ENCODE assay signal across 9 cellular contexts in the genomic region with DNA sequence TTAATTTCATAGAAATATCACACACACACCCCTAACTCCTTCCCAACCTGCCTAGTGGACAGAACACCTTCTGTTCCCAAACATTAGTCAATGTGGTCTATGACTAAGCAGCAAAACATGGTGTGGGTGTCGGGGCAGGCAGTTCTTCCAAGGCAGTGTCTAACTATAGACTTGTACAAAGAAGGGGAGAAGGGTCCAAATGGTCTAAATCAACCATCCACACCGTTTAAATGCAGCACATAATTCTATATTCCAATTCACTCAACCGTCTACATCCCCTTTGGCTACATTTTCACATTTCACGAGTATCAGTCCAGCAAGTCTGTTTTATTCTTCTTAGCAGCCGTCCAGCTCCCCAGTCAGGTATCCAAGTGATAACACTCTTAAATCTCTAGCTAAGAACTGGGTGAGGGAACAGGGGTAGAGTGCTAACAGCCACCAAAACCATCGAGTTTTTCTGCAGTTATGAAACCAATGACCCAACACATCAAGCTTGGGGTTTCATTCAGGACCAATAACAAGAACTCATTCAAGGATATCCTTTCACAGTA. TPM values are rescaled to one million over a fixed set of nuclear protein-coding genes. Genes with fewer than 3 reads are reported as not detected.
DNase-seq lines count a peak whose midpoint lies in the region; ATAC-seq and TF ChIP-seq lines count a peak whose summit lies in the region.
"Had no signal": no experiment of that assay in that cellular context is flagged by ENCODE, and none has a peak within 500 bp of the region (broad histone marks: within the 10 kb centered on the region; RNA-seq: fewer than 3 reads in every experiment).

No MANE protein-coding gene starts in this region.

- no peaks in the 10 kb centered on the region for H3K36me3 ChIP-seq in heart right ventricle
- no peaks in the 10 kb centered on the region for H3K36me3 ChIP-seq in adrenal gland (replicated peaks in 1 of 2)
- no peaks in the 10 kb centered on the region for H3K36me3 ChIP-seq in kidney epithelial cell (ENCODE audit: control insufficient read depth, insufficient read depth, low read length)
- no peaks in the 10 kb centered on the region for H3K36me3 ChIP-seq in aorta (ENCODE audit: control insufficient read depth in 1 of 2, insufficient read depth in 2 of 2, low read length in 1 of 2)
- H3K36me3 ChIP-seq in A673 (ENCODE audit: insufficient read depth, low read length, poor library complexity, severe bottlenecking), result no peaks in the 10 kb centered on the region

- ATAC-seq in heart right ventricle (peak in 5 of 8 donors; percentile 34 to 64 (median 54)), left ventricle myocardium superior (no peak), aorta (ENCODE audit: low FRiP score) (no peak)

- H3K4me3 ChIP-seq in heart right ventricle (peak overlapping the region; percentile 11 to 81 (median 68)), adrenal gland (peak overlapping the region in 2 of 4 donors; percentile 50 to 73), kidney epithelial cell (ENCODE audit: low read depth, low read length) (peak overlapping the region; percentile 80), aorta (ENCODE audit: low read length in 2 of 2) (peak overlapping the region; percentile 57 to 71), A673 (ENCODE audit: low read depth, low read length, poor library complexity, severe bottlenecking) (no peak overlapping the region)

- intact Hi-C loops in heart right ventricle (cut with DNase I) (loop anchor here in 7 of 10 donors (5.0 to 10.0 kb wide), 7 partner anchors 36 to 208 kb away; no protein-coding TSS in a partner anchor), left ventricle myocardium superior (cut with micrococcal nuclease) (no loop called here), adrenal gland (cut with DNase I) (no loop called here), aorta (cut with DNase I) (loop anchor here in 1 of 2 donors (10.0 kb wide), 4 partner anchors 48 to 228 kb away; no protein-coding TSS in a partner anchor), A673 (cut with micrococcal nuclease; ENCODE audit: unreplicated experiment) (no loop called here)

- TF ChIP-seq POLR2A in adrenal gland (IDR thresholded peaks at IDR 0.05), result peak in 1 of 2 donors; percentile 40

- no TSS peak for BruUV-seq in A673 (replicated peaks; lab: Mats Ljungman, UMichigan)

- H3K27ac ChIP-seq in heart right ventricle, result peak overlapping the region in 9 of 10 donors; percentile 81 to 98 (median 93)
- H3K27ac ChIP-seq in adrenal gland, result peak overlapping the region in 3 of 5 donors; percentile 69 to 91 (median 88)
- peak overlapping the region in 1 of 2 donors; percentile 45 for H3K27ac ChIP-seq in aorta (ENCODE audit: low read depth in 1 of 2, low read length in 2 of 2)
- no peak overlapping the region for H3K27ac ChIP-seq in A673 (ENCODE audit: low read depth, low read length, poor library complexity, severe bottlenecking)

- CTCF ChIA-PET in A673 (lab: Charles Lee), result no interaction called here

- DNase-seq in heart right ventricle, result no peak
- DNase-seq in left ventricle myocardium superior, result no peak
- DNase-seq in adrenal gland, result peak in 6 of 7 donors; percentile 29 to 72 (median 52)
- peak; percentile 77 for DNase-seq in kidney epithelial cell (ENCODE audit: low read depth)
- no peak for DNase-seq in aorta
- no peak for DNase-seq in NCI-H187 treated with DMSO at 0.1 percent for 48 hours (lab: John Stamatoyannopoulos, UW)
- no peak for DNase-seq in SIG-M5 treated with dmso at 0.1 percent for 504 hours (lab: John Stamatoyannopoulos, UW; ENCODE audit: unreplicated experiment)
- no peak for DNase-seq in A673 (ENCODE audit: low spot score)
- DNase-seq: COR-L47 had no signal

- H3K4me1 ChIP-seq in heart right ventricle (peaks cover 7 to 79% (median 54%) of the 10 kb centered on the region in 9 donors), adrenal gland (replicated peaks in 1 of 2) (peaks cover 24 to 58% of the 10 kb centered on the region in 2 donors), aorta (ENCODE audit: control insufficient read depth in 1 of 2, insufficient read depth in 2 of 2, low read length in 2 of 2) (no peaks in the 10 kb centered on the region), A673 (ENCODE audit: insufficient read depth, low read length, poor library complexity, severe bottlenecking) (peaks cover 25% of the 10 kb centered on the region)

- 7 to 15% methylated on average over 6 of the region's 6 CpGs for WGBS in heart right ventricle, 2 donors
- WGBS in adrenal gland, 4 donors, result 4 to 17% (median 14%) methylated on average over 6 of the region's 6 CpGs
- 13 to 14% methylated on average over 6 of the region's 6 CpGs for WGBS in aorta, 2 donors

- H3K27me3 ChIP-seq in heart right ventricle (peaks cover 0 to 33% (median 0%) of the 10 kb centered on the region in 7 donors), adrenal gland (no peaks in the 10 kb centered on the region), kidney epithelial cell (ENCODE audit: control insufficient read depth, insufficient read depth, low read length) (no peaks in the 10 kb centered on the region), aorta (ENCODE audit: control insufficient read depth in 1 of 2, insufficient read depth in 2 of 2, low read length in 1 of 2) (no peaks in the 10 kb centered on the region), A673 (replicated peaks; ENCODE audit: insufficient read depth, low read depth, low read length, poor library complexity) (peaks cover 3% of the 10 kb centered on the region)

- no peak for TF ChIP-seq CTCF in heart right ventricle (IDR thresholded peaks at IDR 0.05)
- no peak for TF ChIP-seq CTCF in adrenal gland (IDR thresholded peaks at IDR 0.05)
- no peak for TF ChIP-seq CTCF in kidney epithelial cell (IDR thresholded peaks at IDR 0.05; ENCODE audit: insufficient read depth, low read length, poor library complexity, severe bottlenecking)
- no peak for TF ChIP-seq CTCF in A673 (conservative IDR thresholded peaks at IDR 0.05; ENCODE audit: low read depth, low read length)

- H3K9me3 ChIP-seq in heart right ventricle (no peaks in the 10 kb centered on the region), adrenal gland (replicated peaks in 1 of 3) (no peaks in the 10 kb centered on the region), aorta (ENCODE audit: control insufficient read depth, low read length) (no peaks in the 10 kb centered on the region), A673 (ENCODE audit: low read depth, low read length, poor library complexity, severe bottlenecking) (no peaks in the 10 kb centered on the region)

- POLR2A ChIA-PET in A673 (lab: Charles Lee; ENCODE audit: low non-redundant PET), result no interaction called here

RNA-seq across cellular contexts. Expression of a gene that starts 3.4 kb away (rescaled TPM):
- total RNA-seq in heart right ventricle, result 10 to 100 TPM in 9 of 10 donors, 1 to 10 TPM in 1; 9.8 to 22.9 (median 13.1) TPM
- 10 to 100 TPM in 1 of 2 donors, 1 to 10 TPM in 1; 3.3 to 17.2 TPM for polyA plus RNA-seq in heart right ventricle
- 18.2 TPM for total RNA-seq in left ventricle myocardium superior
- 10 to 100 TPM; 15.5 to 55.0 (median 29.1) TPM for total RNA-seq in adrenal gland
- 10 to 100 TPM; 14.4 to 30.3 (median 16.7) TPM for polyA plus RNA-seq in adrenal gland
- total RNA-seq in kidney epithelial cell, result 50.2 and 67.7 TPM in 2 replicates
- total RNA-seq in aorta, result 10 to 100 TPM in 1 of 2 donors, 1 to 10 TPM in 1; 8.5 to 13.2 TPM
- 1 to 10 TPM; 4.3 to 7.4 TPM for polyA plus RNA-seq in aorta
- total RNA-seq in A673 (2021), result 1.9 and 2.4 TPM in 2 replicates

Comparison
In these comparisons a context has a peak if more than half of its experiments do, and no peak if none do; other contexts are left out.
1. ATAC-seq: peak in heart right ventricle (5 of 8); none in left ventricle myocardium superior (single experiment) and aorta (single experiment).
2. intact Hi-C loops: an anchor here in heart right ventricle (5.0 to 10.0 kb wide); none called in left ventricle myocardium superior, adrenal gland and A673.
3. DNase-seq: peak in adrenal gland (6 of 7) and kidney epithelial cell (single experiment); none in heart right ventricle (0 of 2), left ventricle myocardium superior (single experiment), aorta (0 of 2), NCI-H187 treated with DMSO at 0.1 percent for 48 hours (single experiment), SIG-M5 treated with dmso at 0.1 percent for 504 hours (single experiment) and A673 (single experiment).